In genomic region chr17:2421315-2422147, GRCh38 we compare ENCODE assay signal across 11 cellular contexts. TPM values are rescaled to one million over a fixed set of nuclear protein-coding genes. Genes with fewer than 3 reads are reported as not detected.
DNase-seq lines count a peak whose midpoint lies in the region; ATAC-seq and TF ChIP-seq lines count a peak whose summit lies in the region.
"Had no signal": no experiment of that assay in that cellular context is flagged by ENCODE, and none has a peak within 500 bp of the region (broad histone marks: within the 10 kb centered on the region; RNA-seq: fewer than 3 reads in every experiment).

No MANE protein-coding gene starts in this region.

- H3K4me1 ChIP-seq in right atrium auricular region (peaks cover 0 to 19% of the 10 kb centered on the region in 2 donors), right cardiac atrium (ENCODE audit: control insufficient read depth, insufficient read depth, low read length) (no peaks in the 10 kb centered on the region)
- H3K4me1 ChIP-seq: right lobe of liver had no signal

- no peak overlapping the region for H3K4me3 ChIP-seq in right atrium auricular region
- H3K4me3 ChIP-seq in right cardiac atrium (ENCODE audit: low read length), result no peak overlapping the region
- H3K4me3 ChIP-seq: right lobe of liver had no signal

- WGBS in right cardiac atrium, result 81% methylated on average over 27 of the region's 27 CpGs

- ATAC-seq in right cardiac atrium, result no peak
- no peak for ATAC-seq in HG03378 (IDR thresholded peaks at IDR 0.05; ENCODE audit: unreplicated experiment)

- H3K27ac ChIP-seq in right atrium auricular region (no peak overlapping the region), right cardiac atrium (ENCODE audit: low read length) (no peak overlapping the region)
- H3K27ac ChIP-seq: right lobe of liver had no signal

- H3K9me3 ChIP-seq in right atrium auricular region (no peaks in the 10 kb centered on the region), right cardiac atrium (ENCODE audit: control insufficient read depth, low read length) (no peaks in the 10 kb centered on the region)
- H3K9me3 ChIP-seq: right lobe of liver had no signal

- H3K36me3 ChIP-seq in right atrium auricular region, result peaks cover 14% of the 10 kb centered on the region

- intact Hi-C loops in right cardiac atrium (cut with DNase I), result no loop called here

- no peak for TF ChIP-seq CTCF in right atrium auricular region (IDR thresholded peaks at IDR 0.05)

- in situ Hi-C loops in SK-MEL-5 (cut with HindIII; ENCODE audit: low pct_unique_long_range_greater_than_20kb, low sequenced_read_pairs), result no loop called here

- DNase-seq in right atrium auricular region (ENCODE audit: low spot score), result peak; percentile 55
- DNase-seq in right cardiac atrium, result no peak
- peak; percentile 38 for DNase-seq in SK-MEL-5 (ENCODE audit: low read depth, low spot score)
- DNase-seq in kidney tubule cell (ENCODE audit: low spot score), result peak; percentile 19
- DNase-seq in COLO829 (ENCODE audit: low spot score), result no peak
- DNase-seq in activated CD4-positive, alpha-beta T cell treated with anti-CD3 and anti-CD28 coated beads, Interleukin-2, amount 50 U/mL, for 4 hours, result no peak
- no peak for DNase-seq in HUDEP-2 (lab: John Stamatoyannopoulos, UW; ENCODE audit: unreplicated experiment in 76 of 76)
- DNase-seq: activated gamma-delta T cell, kidney, right lobe of liver had no signal

- no peaks in the 10 kb centered on the region for H3K27me3 ChIP-seq in right atrium auricular region
- H3K27me3 ChIP-seq in right cardiac atrium (ENCODE audit: control insufficient read depth, insufficient read depth), result no peaks in the 10 kb centered on the region
- H3K27me3 ChIP-seq: right lobe of liver had no signal

RNA-seq across cellular contexts. Expression of gene MNT, which starts 20.7 kb away (rescaled TPM):
- total RNA-seq in right atrium auricular region, result 1 to 10 TPM; 3.7 to 7.7 TPM
- 10 to 100 TPM; 10.5 to 11.8 (median 10.8) TPM for total RNA-seq in right cardiac atrium
- polyA plus RNA-seq in right cardiac atrium, result 6.8 TPM
- 8.8 and 10.5 TPM in 2 replicates for total RNA-seq in SK-MEL-5 (2014; rRNA removed; shearing (Covaris generic))
- 25.5 and 29.9 TPM in 2 replicates for polyA plus RNA-seq in SK-MEL-5 (2015; cell fraction: cytosol; rRNA removed)
- 35.0 and 49.2 TPM in 2 replicates for polyA plus RNA-seq in SK-MEL-5 (2015; cell fraction: nucleus; rRNA removed)

Comparison
In these comparisons a context has a peak if more than half of its experiments do, and no peak if none do; other contexts are left out.
1. DNase-seq: peak in right atrium auricular region (single experiment), SK-MEL-5 (single experiment) and kidney tubule cell (single experiment); none in right cardiac atrium (0 of 3), COLO829 (single experiment), activated CD4-positive, alpha-beta T cell treated with anti-CD3 and anti-CD28 coated beads, Interleukin-2, amount 50 U/mL, for 4 hours (0 of 2) and HUDEP-2 (0 of 76).